Comparison of ENCODE assay signal across 8 cellular contexts in the genomic region with DNA sequence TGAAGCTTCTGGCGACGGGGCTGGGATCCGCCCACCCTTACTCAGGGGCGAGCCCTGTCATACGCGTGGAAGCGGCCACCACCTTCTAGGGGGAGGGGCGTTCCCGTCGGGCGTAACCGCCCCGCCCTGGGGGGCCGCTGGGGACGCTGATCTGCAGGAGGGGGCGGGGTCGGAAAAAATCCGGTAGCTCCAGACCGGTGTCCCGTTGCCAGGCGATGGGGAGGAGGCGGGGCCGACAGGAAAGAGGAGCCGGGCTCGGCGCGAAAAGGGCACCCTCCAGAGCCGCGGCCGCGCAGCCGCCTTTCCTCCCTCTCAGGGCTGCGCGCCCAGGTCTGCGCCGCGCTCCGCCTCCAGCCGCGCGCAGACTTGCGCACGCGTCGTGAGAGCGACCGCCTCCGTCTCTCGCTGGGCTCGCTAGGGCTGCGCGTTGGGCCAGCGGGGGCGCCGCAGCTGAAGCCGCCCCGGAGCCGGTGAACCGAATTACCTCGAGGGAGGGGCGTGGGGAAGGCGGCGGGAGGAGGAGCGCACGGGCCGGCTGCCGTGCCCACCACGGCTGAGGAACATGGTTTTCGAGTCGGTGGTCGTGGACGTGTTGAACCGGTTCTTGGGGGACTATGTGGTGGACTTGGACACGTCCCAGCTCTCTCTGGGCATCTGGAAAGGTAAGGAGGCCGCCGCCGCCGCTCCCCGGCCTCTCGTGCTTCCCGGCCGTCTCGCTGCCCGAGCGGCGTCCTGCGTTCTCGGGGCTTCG. TPM values are rescaled to one million over a fixed set of nuclear protein-coding genes. Genes with fewer than 3 reads are reported as not detected.
DNase-seq lines count a peak whose midpoint lies in the region; ATAC-seq and TF ChIP-seq lines count a peak whose summit lies in the region.

Gene VPS13A (plus strand): TSS at position 392 of the 751 bp plus-strand sequence. CDS start 171 bp downstream, at position 563.

- peak within 1 kb of the TSS; percentile 88 for H3K27ac Mint-ChIP-seq in activated naive CD8-positive, alpha-beta T cell treated with anti-CD3 and anti-CD28 coated beads, Interleukin-2, amount 50 U/mL, for 24 hours

- H3K27me3 Mint-ChIP-seq in activated naive CD8-positive, alpha-beta T cell treated with anti-CD3 and anti-CD28 coated beads, Interleukin-2, amount 50 U/mL, for 24 hours = no peaks in the 10 kb centered on the region

- H3K4me3 ChIP-seq in heart left ventricle (peak within 1 kb of the TSS; percentile 58 to 93 (median 81)), upper lobe of right lung (peak within 1 kb of the TSS; percentile 76)

- H3K9me3 ChIP-seq in heart left ventricle = no peaks in the 10 kb centered on the region
- H3K9me3 ChIP-seq in upper lobe of right lung = no peaks in the 10 kb centered on the region

- peak; percentile 93 to 99 (median 99) for DNase-seq in NCI-H1417 (lab: John Stamatoyannopoulos, UW)
- peak; percentile 95 to 96 for DNase-seq in SW 1271 (lab: John Stamatoyannopoulos, UW)
- peak; percentile 97 for DNase-seq in activated naive CD8-positive, alpha-beta T cell treated with anti-CD3 and anti-CD28 coated beads, Interleukin-2, amount 50 U/mL, for 24 hours
- peak; percentile 93 to 96 (median 94) for DNase-seq in heart left ventricle
- peak; percentile 97 for DNase-seq in posterior vena cava (ENCODE audit: low spot score)
- DNase-seq in upper lobe of right lung = peak; percentile 96

- TF ChIP-seq CTCF in GM12874 (IDR thresholded peaks at IDR 0.05; ENCODE audit: insufficient read depth, low read depth, low read length) (peak; percentile 48; the same call in 1 of the 2 replicates), heart left ventricle (IDR thresholded peaks at IDR 0.05) (peak in 6 of 12 donors; percentile 11 to 59 (median 28)), upper lobe of right lung (IDR thresholded peaks at IDR 0.05) (peak; percentile 40)

- peak; percentile 86 for ATAC-seq in HG02763 (IDR thresholded peaks at IDR 0.05; ENCODE audit: unreplicated experiment)
- ATAC-seq in activated naive CD8-positive, alpha-beta T cell treated with anti-CD3 and anti-CD28 coated beads, Interleukin-2, amount 50 U/mL, for 24 hours = peak; percentile 92
- peak; percentile 92 to 96 (median 94) for ATAC-seq in heart left ventricle
- peak; percentile 96 for ATAC-seq in upper lobe of right lung

- H3K4me1 Mint-ChIP-seq in activated naive CD8-positive, alpha-beta T cell treated with anti-CD3 and anti-CD28 coated beads, Interleukin-2, amount 50 U/mL, for 24 hours = peaks cover 24% of the 10 kb centered on the region

- H3K9me3 Mint-ChIP-seq in activated naive CD8-positive, alpha-beta T cell treated with anti-CD3 and anti-CD28 coated beads, Interleukin-2, amount 50 U/mL, for 24 hours = no peaks in the 10 kb centered on the region

- WGBS in heart left ventricle, 4 donors = 0 to 1% (median 0%) methylated on average over 22 to 89 of the region's 89 CpGs

- peaks cover 3% of the 10 kb centered on the region for H3K36me3 Mint-ChIP-seq in activated naive CD8-positive, alpha-beta T cell treated with anti-CD3 and anti-CD28 coated beads, Interleukin-2, amount 50 U/mL, for 24 hours (ENCODE audit: low read depth)

- intact Hi-C loops in heart left ventricle (cut with DNase I) = loop anchor here in 1 of 10 donors (10.0 kb wide), 2 partner anchors 157 to 1057 kb away; partner anchors contain the start of gene CEP78
- intact Hi-C loops in posterior vena cava (cut with DNase I) = no loop called here
- intact Hi-C loops in upper lobe of right lung (cut with DNase I) = no loop called here

- no peaks in the 10 kb centered on the region for H3K36me3 ChIP-seq in heart left ventricle
- no peaks in the 10 kb centered on the region for H3K36me3 ChIP-seq in upper lobe of right lung

- TF ChIP-seq POLR2A in heart left ventricle (IDR thresholded peaks at IDR 0.05) = peak in 1 of 2 donors; percentile 80

- H3K27me3 ChIP-seq in heart left ventricle = no peaks in the 10 kb centered on the region
- H3K27me3 ChIP-seq in upper lobe of right lung = no peaks in the 10 kb centered on the region

- peak within 1 kb of the TSS; percentile 72 to 91 (median 86) for H3K27ac ChIP-seq in heart left ventricle
- peak within 1 kb of the TSS; percentile 82 for H3K27ac ChIP-seq in upper lobe of right lung

- H3K4me1 ChIP-seq in heart left ventricle (peaks cover 0 to 29% (median 16%) of the 10 kb centered on the region in 12 donors), upper lobe of right lung (peaks cover 13% of the 10 kb centered on the region)

- peak within 1 kb of the TSS; percentile 96 for H3K4me3 Mint-ChIP-seq in activated naive CD8-positive, alpha-beta T cell treated with anti-CD3 and anti-CD28 coated beads, Interleukin-2, amount 50 U/mL, for 24 hours

RNA-seq across cellular contexts. Expression of gene VPS13A, which starts in this region (rescaled TPM):
- total RNA-seq in heart left ventricle (10 to 100 TPM; 26.1 to 42.2 (median 32.4) TPM), posterior vena cava (10 to 100 TPM; 38.6 to 53.4 TPM), upper lobe of right lung (44.0 TPM)
- polyA plus RNA-seq in heart left ventricle = 10 to 100 TPM in 1 of 2 donors, 1 to 10 TPM in 1; 8.6 to 14.4 TPM

Comparison
In these comparisons a context has a peak if more than half of its experiments do, and no peak if none do; other contexts are left out.
1. Peak in every context shown above with its lines: DNase-seq, ATAC-seq, H3K4me3 ChIP-seq and H3K27ac ChIP-seq.